8 cellular contexts compared by ENCODE assay signal in genomic region chr2:12719400-12720104, GRCh38. TPM values are rescaled to one million over a fixed set of nuclear protein-coding genes. Genes with fewer than 3 reads are reported as not detected.
A peak's percentile ranks its signal among the peaks of the same experiment; 100 is the strongest.
DNase-seq lines count a peak whose midpoint lies in the region; ATAC-seq and TF ChIP-seq lines count a peak whose summit lies in the region.

No MANE protein-coding gene starts in this region.

- H3K9me3 Mint-ChIP-seq in IgD-negative memory B cell: no peaks in the 10 kb centered on the region
- no peaks in the 10 kb centered on the region for H3K9me3 Mint-ChIP-seq in mesothelial cell of epicardium

- H3K36me3 Mint-ChIP-seq in IgD-negative memory B cell: peaks cover 4% of the 10 kb centered on the region
- H3K36me3 Mint-ChIP-seq in mesothelial cell of epicardium: peaks cover 9% of the 10 kb centered on the region

- ATAC-seq in HG02571 (IDR thresholded peaks at IDR 0.05; ENCODE audit: unreplicated experiment): no peak
- ATAC-seq in GM18498 (IDR thresholded peaks at IDR 0.05; ENCODE audit: unreplicated experiment): no peak

- DNase-seq in AG08395 (ENCODE audit: low spot score) (peak; percentile 55), breast epithelium (ENCODE audit: low spot score in 2 of 2) (no peak), mesothelial cell of epicardium (ENCODE audit: low spot score in 2 of 2, unreplicated experiment in 2 of 2) (no peak), DMS 273 treated with DMSO at 0.1 percent for 48 hours (lab: John Stamatoyannopoulos, UW) (no peak), NCI-H2107 (lab: John Stamatoyannopoulos, UW) (no peak)

- peak overlapping the region; percentile 70 to 84 (median 83) for H3K4me3 ChIP-seq in breast epithelium

- H3K4me1 ChIP-seq in breast epithelium: peaks cover 0 to 11% of the 10 kb centered on the region in 2 donors

- no peaks in the 10 kb centered on the region for H3K36me3 ChIP-seq in breast epithelium

- H3K9me3 ChIP-seq in breast epithelium: no peaks in the 10 kb centered on the region

- H3K4me1 Mint-ChIP-seq in IgD-negative memory B cell (peaks cover 47 to 51% (median 49%) of the 10 kb centered on the region in 3 donors), mesothelial cell of epicardium (peaks cover 54% of the 10 kb centered on the region)

- peak overlapping the region; percentile 91 to 92 for H3K27ac ChIP-seq in breast epithelium

- no peaks in the 10 kb centered on the region for H3K27me3 ChIP-seq in breast epithelium

- TF ChIP-seq CTCF in breast epithelium (IDR thresholded peaks at IDR 0.05) (no peak), mesothelial cell of epicardium (IDR thresholded peaks at IDR 0.05; ENCODE audit: unreplicated experiment) (no peak)

- no peak for TF ChIP-seq POLR2A in breast epithelium (IDR thresholded peaks at IDR 0.05)

- H3K27me3 Mint-ChIP-seq in IgD-negative memory B cell: no peaks in the 10 kb centered on the region
- peaks cover 2% of the 10 kb centered on the region for H3K27me3 Mint-ChIP-seq in mesothelial cell of epicardium (ENCODE audit: low read depth)

- intact Hi-C loops in breast epithelium (cut with DNase I; ENCODE audit: low total_unique reads): no loop called here

- peak overlapping the region; percentile 92 to 97 (median 96) for H3K4me3 Mint-ChIP-seq in IgD-negative memory B cell
- H3K4me3 Mint-ChIP-seq in mesothelial cell of epicardium: peak overlapping the region; percentile 93

- H3K27ac Mint-ChIP-seq in IgD-negative memory B cell: peak overlapping the region; percentile 88 to 94 (median 93)
- peak overlapping the region; percentile 57 for H3K27ac Mint-ChIP-seq in mesothelial cell of epicardium

RNA-seq across cellular contexts. Expression of gene TRIB2, which starts 2.8 kb away (rescaled TPM):
- 41.2 TPM for polyA plus RNA-seq in IgD-negative memory B cell
- total RNA-seq in breast epithelium (10 to 100 TPM; 17.6 to 62.9 (median 49.6) TPM), mesothelial cell of epicardium (21.1 to 25.4 TPM (median 23.7 TPM) in 3 replicates)
